Comparison of ENCODE assay signal across 11 cellular contexts in the genomic region with DNA sequence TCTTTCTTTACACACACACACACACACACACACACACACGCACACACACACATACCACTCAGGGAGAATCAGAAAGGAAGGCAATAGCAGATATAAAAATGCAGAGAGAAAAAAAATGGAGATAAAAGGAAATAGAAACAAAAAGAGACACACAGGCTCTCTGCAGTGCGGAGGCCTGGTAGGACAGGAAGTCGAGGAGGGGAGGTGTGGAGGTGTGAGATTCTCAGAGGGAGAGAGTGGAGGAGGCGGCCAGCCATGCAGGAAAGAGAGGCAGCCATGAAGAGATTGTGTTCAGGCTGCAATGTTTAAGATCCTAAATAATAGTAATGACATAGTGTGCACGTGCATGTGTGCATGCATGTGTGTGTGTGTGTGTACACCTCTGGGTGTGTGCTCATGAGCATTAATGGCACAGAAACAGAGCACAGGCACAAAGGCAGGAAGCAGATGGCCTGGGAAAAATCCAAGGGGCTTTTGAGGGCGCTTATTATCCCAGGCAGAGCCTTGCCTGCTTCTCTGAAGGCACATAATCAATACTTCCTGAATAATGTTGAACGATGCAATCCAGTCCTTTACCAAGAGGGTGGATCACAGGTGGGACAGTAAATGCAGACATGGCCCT.
DNase-seq lines count a peak whose midpoint lies in the region; ATAC-seq, FAIRE-seq and TF ChIP-seq lines count a peak whose summit lies in the region.
"Had no signal": no experiment of that assay in that cellular context is flagged by ENCODE, and none has a peak within 500 bp of the region (broad histone marks: within the 10 kb centered on the region; RNA-seq: fewer than 3 reads in every experiment).

No MANE protein-coding gene starts in this region.

- intact Hi-C loops in cardiac septum (cut with DNase I) (no loop called here), lower leg skin (cut with DNase I; ENCODE audit: low total_unique reads) (no loop called here), aorta (cut with DNase I) (no loop called here)

- no peaks in the 10 kb centered on the region for H3K9me3 Mint-ChIP-seq in type B pancreatic cell

- no peak overlapping the region for H3K4me3 Mint-ChIP-seq in type B pancreatic cell

- no peaks in the 10 kb centered on the region for H3K27me3 ChIP-seq in right atrium auricular region
- H3K27me3 ChIP-seq in WERI-Rb-1 (ENCODE audit: insufficient read depth, low read depth, severe bottlenecking), result no peaks in the 10 kb centered on the region
- H3K27me3 ChIP-seq in hepatocyte, result no peaks in the 10 kb centered on the region
- H3K27me3 ChIP-seq in small intestine (ENCODE audit: control insufficient read depth in 2 of 2, insufficient read depth in 2 of 2, low read length in 2 of 2), result no peaks in the 10 kb centered on the region
- no peaks in the 10 kb centered on the region for H3K27me3 ChIP-seq in aorta (ENCODE audit: control insufficient read depth in 1 of 2, insufficient read depth in 2 of 2, low read length in 1 of 2)

- H3K79me2 ChIP-seq in hepatocyte, result no peaks in the 10 kb centered on the region

- H3K27ac ChIP-seq in right atrium auricular region (no peak overlapping the region), WERI-Rb-1 (peak overlapping the region; percentile 86), hepatocyte (peak overlapping the region; percentile 37), small intestine (ENCODE audit: low read depth in 1 of 2, low read length in 1 of 2) (peak overlapping the region in 1 of 2 donors; percentile 8), aorta (ENCODE audit: low read depth in 1 of 2, low read length in 2 of 2) (no peak overlapping the region)

- FAIRE-seq in small intestine (lab: Jason Lieb, UNC), result no peak

- H3K4me3 ChIP-seq in right atrium auricular region, result no peak overlapping the region
- no peak overlapping the region for H3K4me3 ChIP-seq in WERI-Rb-1 (ENCODE audit: low read depth, low read length)
- no peak overlapping the region for H3K4me3 ChIP-seq in hepatocyte
- H3K4me3 ChIP-seq in small intestine (ENCODE audit: low read depth in 1 of 2, low read length in 2 of 2), result no peak overlapping the region
- no peak overlapping the region for H3K4me3 ChIP-seq in lower leg skin (ENCODE audit: low read depth, poor library complexity, severe bottlenecking)
- no peak overlapping the region for H3K4me3 ChIP-seq in aorta (ENCODE audit: low read length in 2 of 2)

- H3K27me3 Mint-ChIP-seq in type B pancreatic cell, result peaks cover 16% of the 10 kb centered on the region

- peak; percentile 43 for DNase-seq in cardiac septum (ENCODE audit: low spot score)
- no peak for DNase-seq in right atrium auricular region (ENCODE audit: low spot score)
- DNase-seq in WERI-Rb-1, result peak; percentile 90
- DNase-seq in hepatocyte (ENCODE audit: low spot score), result no peak
- DNase-seq in type B pancreatic cell (ENCODE audit: extremely low spot score, unreplicated experiment), result no peak
- no peak for DNase-seq in small intestine
- DNase-seq in lower leg skin (ENCODE audit: low spot score in 2 of 2), result no peak
- no peak for DNase-seq in aorta
- DNase-seq: Calu3, cerebellar nuclear complex, NCI-H2107 had no signal

- peaks cover 0 to 15% of the 10 kb centered on the region in 2 donors for H3K4me1 ChIP-seq in right atrium auricular region
- H3K4me1 ChIP-seq in hepatocyte (ENCODE audit: insufficient read depth), result no peaks in the 10 kb centered on the region
- H3K4me1 ChIP-seq in small intestine (ENCODE audit: control insufficient read depth in 2 of 2, insufficient read depth in 1 of 2, low read depth in 1 of 2, low read length in 1 of 2), result peaks cover 0 to 2% of the 10 kb centered on the region in 2 donors
- no peaks in the 10 kb centered on the region for H3K4me1 ChIP-seq in aorta (ENCODE audit: control insufficient read depth in 1 of 2, insufficient read depth in 2 of 2, low read length in 2 of 2)

- H2AFZ ChIP-seq in hepatocyte, result no peak overlapping the region

- peaks cover 25% of the 10 kb centered on the region for H3K4me1 Mint-ChIP-seq in type B pancreatic cell (ENCODE audit: unreplicated experiment)

- H4K20me1 ChIP-seq in hepatocyte (ENCODE audit: insufficient read depth, poor library complexity, severe bottlenecking), result no peaks in the 10 kb centered on the region

- peak overlapping the region; percentile 49 for H3K27ac Mint-ChIP-seq in type B pancreatic cell

- H3K9me3 ChIP-seq in right atrium auricular region, result no peaks in the 10 kb centered on the region
- H3K9me3 ChIP-seq in WERI-Rb-1 (ENCODE audit: severe bottlenecking), result no peaks in the 10 kb centered on the region
- H3K9me3 ChIP-seq in hepatocyte (ENCODE audit: low read depth), result no peaks in the 10 kb centered on the region
- no peaks in the 10 kb centered on the region for H3K9me3 ChIP-seq in small intestine (ENCODE audit: control insufficient read depth, low read depth)
- no peaks in the 10 kb centered on the region for H3K9me3 ChIP-seq in aorta (ENCODE audit: control insufficient read depth, low read length)

- H3K9me2 ChIP-seq in hepatocyte (replicated peaks; ENCODE audit: insufficient read depth), result no peaks in the 10 kb centered on the region

- no peak for TF ChIP-seq POLR2A in lower leg skin (IDR thresholded peaks at IDR 0.05)

- H3K36me3 Mint-ChIP-seq in type B pancreatic cell, result no peaks in the 10 kb centered on the region

- no peak for TF ChIP-seq CTCF in right atrium auricular region (IDR thresholded peaks at IDR 0.05)
- no peak for TF ChIP-seq CTCF in WERI-Rb-1 (IDR thresholded peaks at IDR 0.05; ENCODE audit: low read depth, low read length)
- TF ChIP-seq CTCF in hepatocyte (IDR thresholded peaks at IDR 0.05; ENCODE audit: poor library complexity), result no peak
- TF ChIP-seq CTCF in type B pancreatic cell (conservative IDR thresholded peaks at IDR 0.05), result no peak
- no peak for TF ChIP-seq CTCF in lower leg skin (IDR thresholded peaks at IDR 0.05)

- H3K36me3 ChIP-seq in right atrium auricular region (no peaks in the 10 kb centered on the region), WERI-Rb-1 (no peaks in the 10 kb centered on the region), hepatocyte (replicated peaks; ENCODE audit: insufficient read depth, low read depth) (no peaks in the 10 kb centered on the region), small intestine (ENCODE audit: control insufficient read depth in 2 of 2, insufficient read depth in 2 of 2, low read length in 2 of 2) (no peaks in the 10 kb centered on the region), aorta (ENCODE audit: control insufficient read depth in 1 of 2, insufficient read depth in 2 of 2, low read length in 1 of 2) (no peaks in the 10 kb centered on the region)

- ATAC-seq in aorta (ENCODE audit: low FRiP score), result no peak

- 63% methylated on average over 7 of the region's 7 CpGs for WGBS in hepatocyte (ENCODE audit: low lambda C conversion rate, missing lambda C conversion rate)
- WGBS in small intestine, 3 donors, result 58 to 79% (median 61%) methylated on average over 7 of the region's 7 CpGs
- 43 to 49% methylated on average over 7 of the region's 7 CpGs for WGBS in lower leg skin, 2 donors
- 64 to 65% methylated on average over 7 of the region's 7 CpGs for WGBS in aorta, 2 donors

- H3K4me2 ChIP-seq in hepatocyte, result no peak overlapping the region

Comparison
In these comparisons a context has a peak if more than half of its experiments do, and no peak if none do; other contexts are left out.
1. DNase-seq: peak in cardiac septum (single experiment) and WERI-Rb-1 (single experiment); none in right atrium auricular region (single experiment), hepatocyte (single experiment), type B pancreatic cell (single experiment), small intestine (single experiment), lower leg skin (0 of 2) and aorta (0 of 2).
2. H3K27ac ChIP-seq: peak in WERI-Rb-1 (single experiment) and hepatocyte (single experiment); none in right atrium auricular region (0 of 2) and aorta (0 of 2).